Comparison of ENCODE assay signal across 15 cellular contexts in genomic region chr12:86777335-86777734, GRCh38.
"Had no signal": no experiment of that assay in that cellular context is flagged by ENCODE, and none has a peak within 500 bp of the region (broad histone marks: within the 10 kb centered on the region; RNA-seq: fewer than 3 reads in every experiment).

No MANE protein-coding gene starts in this region.

- H3K36me3 ChIP-seq: neutrophil, thyroid gland had no signal

- H3K4me1 ChIP-seq: parathyroid adenoma, thyroid gland had no signal

- H3K4me3 ChIP-seq: mucosa of descending colon, thyroid gland had no signal

- DNase-seq: activated CD4-positive, alpha-beta T cell treated with anti-CD3 and anti-CD28 coated beads, Interleukin-2, amount 50 U/mL, for 48 hours; activated CD4-positive, CD25-positive, alpha-beta regulatory T cell treated with anti-CD3 and anti-CD28 coated beads, Interleukin-2, amount 50 U/mL, for 72 hours; activated naive CD4-positive, alpha-beta T cell treated with anti-CD3 and anti-CD28 coated beads, Interleukin-2, amount 50 U/mL, for 16 hours; activated T-cell treated with anti-CD3 and anti-CD28 coated beads, Interleukin-2, amount 50 U/mL, for 24 hours; cerebellar nuclear complex; effector CD8-positive, alpha-beta T cell; mucosa of descending colon; naive thymus-derived CD8-positive, alpha-beta T cell; T-helper 1 cell; T1000; thyroid gland had no signal

- H3K9me3 ChIP-seq: mucosa of descending colon, neutrophil, thyroid gland had no signal

- H3K79me2 ChIP-seq: parathyroid adenoma had no signal

- FAIRE-seq: frontal cortex, urothelium cell line had no signal

- H3K27ac ChIP-seq: neutrophil, parathyroid adenoma, thyroid gland had no signal

- H3K9ac ChIP-seq: parathyroid adenoma had no signal

- H3K27me3 ChIP-seq: neutrophil, thyroid gland had no signal

- H2AFZ ChIP-seq: parathyroid adenoma had no signal
